22 cellular contexts compared by ENCODE assay signal in the genomic region with DNA sequence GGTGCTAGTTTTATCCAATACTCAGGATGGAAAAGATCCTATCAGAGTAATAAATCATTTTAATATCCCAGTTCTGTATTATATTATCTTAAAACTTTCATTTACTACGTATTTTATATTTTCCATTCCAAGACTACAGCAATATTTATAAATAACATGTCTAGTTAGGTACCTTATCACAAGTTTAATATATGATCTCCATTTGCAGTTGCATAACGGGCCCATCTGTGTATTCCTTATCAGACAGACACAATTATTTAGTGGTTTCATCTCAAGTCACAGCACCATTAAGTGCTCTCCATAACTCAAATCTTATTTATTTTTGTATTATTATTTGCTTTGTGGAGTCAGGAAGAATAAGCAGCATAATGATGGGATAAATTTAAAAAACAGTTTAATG.
DNase-seq lines count a peak whose midpoint lies in the region; ATAC-seq, FAIRE-seq and TF ChIP-seq lines count a peak whose summit lies in the region.
"Had no signal": no experiment of that assay in that cellular context is flagged by ENCODE, and none has a peak within 500 bp of the region (broad histone marks: within the 10 kb centered on the region; RNA-seq: fewer than 3 reads in every experiment).

No MANE protein-coding gene starts in this region.

- peak; percentile 33 for FAIRE-seq in endometrium (lab: Jason Lieb, UNC)
- FAIRE-seq: A204.1, D721Med, G401.6, GM12891 had no signal

- H3K9me3 Mint-ChIP-seq in Calu3 (ENCODE audit: low read depth, unreplicated experiment), result peaks cover 5% of the 10 kb centered on the region

- H3K27me3 Mint-ChIP-seq in Calu3 (ENCODE audit: unreplicated experiment), result no peaks in the 10 kb centered on the region
- H3K27me3 Mint-ChIP-seq: CD4-positive, alpha-beta memory T cell; CD4-positive, CD25-positive, alpha-beta regulatory T cell; CD8-positive, alpha-beta memory T cell had no signal

- TF ChIP-seq CTCF in Calu3 (IDR thresholded peaks at IDR 0.05; ENCODE audit: unreplicated experiment), result no peak

- no peak overlapping the region for H3K4me3 ChIP-seq in aorta (ENCODE audit: low read length in 2 of 2)
- H3K4me3 ChIP-seq: BLaER1 had no signal

- no peak overlapping the region for H3K27ac ChIP-seq in aorta (ENCODE audit: low read depth in 1 of 2, low read length in 2 of 2)
- H3K27ac ChIP-seq: 22Rv1, BLaER1 had no signal

- H3K27me3 ChIP-seq in aorta (ENCODE audit: control insufficient read depth in 1 of 2, insufficient read depth in 2 of 2, low read length in 1 of 2), result no peaks in the 10 kb centered on the region
- H3K27me3 ChIP-seq: BE2C had no signal

- no peaks in the 10 kb centered on the region for H3K36me3 ChIP-seq in aorta (ENCODE audit: control insufficient read depth in 1 of 2, insufficient read depth in 2 of 2, low read length in 1 of 2)
- H3K36me3 ChIP-seq: BE2C, BLaER1 had no signal

- H3K27ac Mint-ChIP-seq in Calu3 (ENCODE audit: unreplicated experiment), result no peak overlapping the region
- H3K27ac Mint-ChIP-seq: CD14-positive monocyte; CD4-positive, alpha-beta memory T cell; CD4-positive, CD25-positive, alpha-beta regulatory T cell; CD8-positive, alpha-beta memory T cell had no signal

- H3K9me3 ChIP-seq in aorta (ENCODE audit: control insufficient read depth, low read length), result peaks cover 1% of the 10 kb centered on the region
- H3K9me3 ChIP-seq: BE2C had no signal

- no peak overlapping the region for H3K4me3 Mint-ChIP-seq in Calu3 (ENCODE audit: low read depth, unreplicated experiment)
- H3K4me3 Mint-ChIP-seq: CD14-positive monocyte; CD4-positive, alpha-beta memory T cell; CD4-positive, CD25-positive, alpha-beta regulatory T cell; CD8-positive, alpha-beta memory T cell had no signal

- peak; percentile 61 for DNase-seq in SK-N-DZ (ENCODE audit: low spot score)
- DNase-seq in aorta, result no peak
- no peak for DNase-seq in Calu3
- DNase-seq: ACHN; BE2C; C1 segment of cervical spinal cord; CD4-positive, alpha-beta memory T cell; CD4-positive, CD25-positive, alpha-beta regulatory T cell; CD8-positive, alpha-beta memory T cell; COR-L47; DMS79 treated with DMSO at 0.1 percent for 48 hours; GF-D8 had no signal

- intact Hi-C loops in aorta (cut with DNase I) (no loop called here), Calu3 (cut with micrococcal nuclease; ENCODE audit: unreplicated experiment) (no loop called here)

- CTCF ChIA-PET in Calu3 (lab: Charles Lee), result no interaction called here

- H3K36me3 Mint-ChIP-seq in Calu3 (ENCODE audit: insufficient read depth, unreplicated experiment), result no peaks in the 10 kb centered on the region
- H3K36me3 Mint-ChIP-seq: CD14-positive monocyte; CD4-positive, alpha-beta memory T cell; CD4-positive, CD25-positive, alpha-beta regulatory T cell; CD8-positive, alpha-beta memory T cell had no signal

- WGBS in aorta, 2 donors, result 21 to 37% methylated on average over 2 of the region's 2 CpGs

- ATAC-seq in SK-N-SH treated with all-trans-retinoic acid at 6 μM for 48 hours, result no peak
- no peak for ATAC-seq in aorta (ENCODE audit: low FRiP score)
- ATAC-seq in GM21423 (IDR thresholded peaks at IDR 0.05; ENCODE audit: unreplicated experiment), result no peak

- no TSS peak for BruUV-seq in Calu3 (replicated peaks; lab: Mats Ljungman, UMichigan)

- H3K4me1 ChIP-seq in aorta (ENCODE audit: control insufficient read depth in 1 of 2, insufficient read depth in 2 of 2, low read length in 2 of 2), result no peaks in the 10 kb centered on the region
- H3K4me1 ChIP-seq: BE2C, BLaER1 had no signal

- no peaks in the 10 kb centered on the region for H3K4me1 Mint-ChIP-seq in Calu3 (ENCODE audit: low read depth, unreplicated experiment)
- H3K4me1 Mint-ChIP-seq: CD14-positive monocyte; CD4-positive, alpha-beta memory T cell; CD4-positive, CD25-positive, alpha-beta regulatory T cell; CD8-positive, alpha-beta memory T cell had no signal

TF ChIP-seq in SK-N-SH treated with all-trans-retinoic acid at 6 μM for 48 hours, 23 proteins besides CTCF, POLR2A, EP300 and RAD21:
- TF ChIP-seq, protein P1, sequence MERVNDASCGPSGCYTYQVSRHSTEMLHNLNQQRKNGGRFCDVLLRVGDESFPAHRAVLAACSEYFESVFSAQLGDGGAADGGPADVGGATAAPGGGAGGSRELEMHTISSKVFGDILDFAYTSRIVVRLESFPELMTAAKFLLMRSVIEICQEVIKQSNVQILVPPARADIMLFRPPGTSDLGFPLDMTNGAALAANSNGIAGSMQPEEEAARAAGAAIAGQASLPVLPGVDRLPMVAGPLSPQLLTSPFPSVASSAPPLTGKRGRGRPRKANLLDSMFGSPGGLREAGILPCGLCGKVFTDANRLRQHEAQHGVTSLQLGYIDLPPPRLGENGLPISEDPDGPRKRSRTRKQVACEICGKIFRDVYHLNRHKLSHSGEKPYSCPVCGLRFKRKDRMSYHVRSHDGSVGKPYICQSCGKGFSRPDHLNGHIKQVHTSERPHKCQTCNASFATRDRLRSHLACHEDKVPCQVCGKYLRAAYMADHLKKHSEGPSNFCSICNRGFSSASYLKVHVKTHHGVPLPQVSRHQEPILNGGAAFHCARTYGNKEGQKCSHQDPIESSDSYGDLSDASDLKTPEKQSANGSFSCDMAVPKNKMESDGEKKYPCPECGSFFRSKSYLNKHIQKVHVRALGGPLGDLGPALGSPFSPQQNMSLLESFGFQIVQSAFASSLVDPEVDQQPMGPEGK (CRISPR knock-in tag; IDR thresholded peaks at IDR 0.05; ENCODE audit: borderline replicate concordance), result no peak
- TF ChIP-seq ZC3H10 (CRISPR knock-in tag; IDR thresholded peaks at IDR 0.05) (no peak), GLIS3 (CRISPR knock-in tag; IDR thresholded peaks at IDR 0.05) (no peak), ESRRG (CRISPR knock-in tag; IDR thresholded peaks at IDR 0.05) (no peak), ZFP30 (CRISPR knock-in tag; IDR thresholded peaks at IDR 0.05) (no peak), RARB (CRISPR knock-in tag; IDR thresholded peaks at IDR 0.05) (no peak), CSDC2 (CRISPR knock-in tag; IDR thresholded peaks at IDR 0.05) (no peak), ISL1 (CRISPR knock-in tag; IDR thresholded peaks at IDR 0.05) (0 out of 2 replicates have a peak, but pooled peaks have one; percentile 29), TCF4 (CRISPR knock-in tag; IDR thresholded peaks at IDR 0.05; ENCODE audit: borderline replicate concordance) (peak; percentile 82), PPARA (CRISPR knock-in tag; IDR thresholded peaks at IDR 0.05; ENCODE audit: borderline replicate concordance) (no peak)
- TF ChIP-seq, protein P2, sequence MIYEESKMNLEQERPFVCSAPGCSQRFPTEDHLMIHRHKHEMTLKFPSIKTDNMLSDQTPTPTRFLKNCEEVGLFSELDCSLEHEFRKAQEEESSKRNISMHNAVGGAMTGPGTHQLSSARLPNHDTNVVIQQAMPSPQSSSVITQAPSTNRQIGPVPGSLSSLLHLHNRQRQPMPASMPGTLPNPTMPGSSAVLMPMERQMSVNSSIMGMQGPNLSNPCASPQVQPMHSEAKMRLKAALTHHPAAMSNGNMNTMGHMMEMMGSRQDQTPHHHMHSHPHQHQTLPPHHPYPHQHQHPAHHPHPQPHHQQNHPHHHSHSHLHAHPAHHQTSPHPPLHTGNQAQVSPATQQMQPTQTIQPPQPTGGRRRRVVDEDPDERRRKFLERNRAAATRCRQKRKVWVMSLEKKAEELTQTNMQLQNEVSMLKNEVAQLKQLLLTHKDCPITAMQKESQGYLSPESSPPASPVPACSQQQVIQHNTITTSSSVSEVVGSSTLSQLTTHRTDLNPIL (CRISPR knock-in tag; IDR thresholded peaks at IDR 0.05; ENCODE audit: low read depth), result no peak
- TF ChIP-seq, protein P3, sequence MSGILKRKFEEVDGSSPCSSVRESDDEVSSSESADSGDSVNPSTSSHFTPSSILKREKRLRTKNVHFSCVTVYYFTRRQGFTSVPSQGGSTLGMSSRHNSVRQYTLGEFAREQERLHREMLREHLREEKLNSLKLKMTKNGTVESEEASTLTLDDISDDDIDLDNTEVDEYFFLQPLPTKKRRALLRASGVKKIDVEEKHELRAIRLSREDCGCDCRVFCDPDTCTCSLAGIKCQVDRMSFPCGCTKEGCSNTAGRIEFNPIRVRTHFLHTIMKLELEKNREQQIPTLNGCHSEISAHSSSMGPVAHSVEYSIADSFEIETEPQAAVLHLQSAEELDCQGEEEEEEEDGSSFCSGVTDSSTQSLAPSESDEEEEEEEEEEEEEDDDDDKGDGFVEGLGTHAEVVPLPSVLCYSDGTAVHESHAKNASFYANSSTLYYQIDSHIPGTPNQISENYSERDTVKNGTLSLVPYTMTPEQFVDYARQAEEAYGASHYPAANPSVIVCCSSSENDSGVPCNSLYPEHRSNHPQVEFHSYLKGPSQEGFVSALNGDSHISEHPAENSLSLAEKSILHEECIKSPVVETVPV (CRISPR knock-in tag; IDR thresholded peaks at IDR 0.05), result no peak
